In the genomic region with DNA sequence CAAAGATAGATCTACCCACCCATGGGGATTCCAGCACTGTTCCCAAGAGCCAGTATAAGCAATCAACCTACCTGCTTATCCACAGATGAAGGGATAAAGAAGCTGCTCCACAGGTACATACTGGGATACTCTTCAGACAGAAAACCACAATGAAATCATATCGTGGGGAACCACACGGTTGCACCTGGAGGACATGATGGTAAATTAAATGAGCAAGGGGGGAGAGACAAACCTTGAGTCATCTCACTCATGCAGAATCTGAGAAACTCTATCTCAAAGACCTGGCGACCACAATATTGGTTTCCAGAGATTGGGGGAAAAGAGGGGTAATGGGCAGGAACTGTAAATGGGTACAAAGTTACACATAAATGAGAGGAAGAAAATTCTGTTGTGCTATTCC, we compare ENCODE assay signal across 17 cellular contexts. TPM values are rescaled to one million over a fixed set of nuclear protein-coding genes. Genes with fewer than 3 reads are reported as not detected.
DNase-seq lines count a peak whose midpoint lies in the region; ATAC-seq and TF ChIP-seq lines count a peak whose summit lies in the region.
"Had no signal": no experiment of that assay in that cellular context is flagged by ENCODE, and none has a peak within 500 bp of the region (broad histone marks: within the 10 kb centered on the region; RNA-seq: fewer than 3 reads in every experiment).

No MANE protein-coding gene starts in this region.

- no peak overlapping the region for H3K4me3 ChIP-seq in effector memory CD4-positive, alpha-beta T cell (ENCODE audit: insufficient read depth, low read depth, low read length, poor library complexity, severe bottlenecking)
- H3K4me3 ChIP-seq: right atrium auricular region, testis had no signal

- H3K4me1 Mint-ChIP-seq in activated CD8-positive, alpha-beta T cell treated with anti-CD3 and anti-CD28 coated beads for 36 hours (ENCODE audit: low read depth), result peaks cover 89% of the 10 kb centered on the region
- H3K4me1 Mint-ChIP-seq in stimulated activated naive CD8-positive, alpha-beta T cell treated with anti-CD3 and anti-CD28 coated beads, Interleukin-15, Interleukin-2, amounts not matched to agents 100 ng/mL and 50 ng/mL, for 24 hours (ENCODE audit: low read depth), result peaks cover 81% of the 10 kb centered on the region
- no peaks in the 10 kb centered on the region for H3K4me1 Mint-ChIP-seq in Calu3 (ENCODE audit: low read depth, unreplicated experiment)

- H3K4me3 Mint-ChIP-seq in activated CD8-positive, alpha-beta T cell treated with anti-CD3 and anti-CD28 coated beads for 36 hours, result peak overlapping the region; percentile 10
- peak overlapping the region; percentile 62 for H3K4me3 Mint-ChIP-seq in stimulated activated naive CD8-positive, alpha-beta T cell treated with anti-CD3 and anti-CD28 coated beads, Interleukin-15, Interleukin-2, amounts not matched to agents 100 ng/mL and 50 ng/mL, for 24 hours
- no peak overlapping the region for H3K4me3 Mint-ChIP-seq in Calu3 (ENCODE audit: low read depth, unreplicated experiment)

- POLR2A ChIA-PET in activated CD8-positive, alpha-beta T cell treated with anti-CD3 and anti-CD28 coated beads for 36 hours (lab: Charles Lee), result interaction anchor here (0.7 to 3.6 kb wide), 5 partner anchors 9 to 63 kb away, joined by 3 to 31 read pairs (median 3); no protein-coding TSS in a partner anchor

- BruUV-seq in Calu3 (replicated peaks; lab: Mats Ljungman, UMichigan), result no TSS peak

- peak; percentile 50 for DNase-seq in stimulated activated CD4-positive, alpha-beta T cell treated with anti-CD3 and anti-CD28 coated beads, Interleukin-15, amount 100 ng/mL, for 24 hours
- no peak for DNase-seq in stimulated activated CD4-positive, alpha-beta T cell treated with anti-CD3 and anti-CD28 coated beads, Interleukin-4, amount 100 ng/mL, for 4 hours
- peak; percentile 80 for DNase-seq in activated CD8-positive, alpha-beta T cell treated with anti-CD3 and anti-CD28 coated beads for 36 hours
- no peak for DNase-seq in effector memory CD4-positive, alpha-beta T cell
- DNase-seq in cerebellar nuclear complex (lab: John Stamatoyannopoulos, UW), result no peak
- DNase-seq in Calu3, result no peak
- DNase-seq in hypothalamus (lab: John Stamatoyannopoulos, UW), result no peak
- DNase-seq: aorta, COR-L47, Kasumi-1, NCI-H2171, SK-N-SH, testis had no signal

- CTCF ChIA-PET in activated CD8-positive, alpha-beta T cell treated with anti-CD3 and anti-CD28 coated beads for 36 hours (lab: Charles Lee), result no interaction called here
- CTCF ChIA-PET in Calu3 (lab: Charles Lee), result no interaction called here

- no peak for TF ChIP-seq CTCF in activated CD8-positive, alpha-beta T cell treated with anti-CD3 and anti-CD28 coated beads for 36 hours (IDR thresholded peaks at IDR 0.05)
- no peak for TF ChIP-seq CTCF in Calu3 (IDR thresholded peaks at IDR 0.05; ENCODE audit: unreplicated experiment)

- H3K4me1 ChIP-seq in effector memory CD4-positive, alpha-beta T cell (ENCODE audit: control insufficient read depth, insufficient read depth, low read length, poor library complexity, severe bottlenecking), result no peaks in the 10 kb centered on the region
- H3K4me1 ChIP-seq: right atrium auricular region, testis had no signal

- peak overlapping the region; percentile 4 for H3K27ac ChIP-seq in effector memory CD4-positive, alpha-beta T cell (ENCODE audit: insufficient read depth, low read length, poor library complexity, severe bottlenecking)
- H3K27ac ChIP-seq: right atrium auricular region, testis had no signal

- H3K27ac Mint-ChIP-seq in activated CD8-positive, alpha-beta T cell treated with anti-CD3 and anti-CD28 coated beads for 36 hours, result peak overlapping the region; percentile 91
- H3K27ac Mint-ChIP-seq in stimulated activated naive CD8-positive, alpha-beta T cell treated with anti-CD3 and anti-CD28 coated beads, Interleukin-15, Interleukin-2, amounts not matched to agents 100 ng/mL and 50 ng/mL, for 24 hours, result peak overlapping the region; percentile 95
- no peak overlapping the region for H3K27ac Mint-ChIP-seq in Calu3 (ENCODE audit: unreplicated experiment)

- peaks cover 96% of the 10 kb centered on the region for H3K36me3 Mint-ChIP-seq in activated CD8-positive, alpha-beta T cell treated with anti-CD3 and anti-CD28 coated beads for 36 hours (ENCODE audit: low read depth)
- H3K36me3 Mint-ChIP-seq in stimulated activated naive CD8-positive, alpha-beta T cell treated with anti-CD3 and anti-CD28 coated beads, Interleukin-15, Interleukin-2, amounts not matched to agents 100 ng/mL and 50 ng/mL, for 24 hours (ENCODE audit: low read depth), result peaks cover 93% of the 10 kb centered on the region
- peaks cover 51% of the 10 kb centered on the region for H3K36me3 Mint-ChIP-seq in Calu3 (ENCODE audit: insufficient read depth, unreplicated experiment)

- intact Hi-C loops in activated CD8-positive, alpha-beta T cell treated with anti-CD3 and anti-CD28 coated beads for 36 hours (cut with micrococcal nuclease), result loop anchor here (1.0 kb wide), 1 partner anchor 9 kb away; no protein-coding TSS in a partner anchor
- intact Hi-C loops in Calu3 (cut with micrococcal nuclease; ENCODE audit: unreplicated experiment), result no loop called here

- H3K9me3 ChIP-seq in effector memory CD4-positive, alpha-beta T cell (ENCODE audit: control insufficient read depth, low read length), result no peaks in the 10 kb centered on the region
- H3K9me3 ChIP-seq: right atrium auricular region, SK-N-SH, testis had no signal

- H3K9me3 Mint-ChIP-seq in activated CD8-positive, alpha-beta T cell treated with anti-CD3 and anti-CD28 coated beads for 36 hours, result no peaks in the 10 kb centered on the region
- H3K9me3 Mint-ChIP-seq in stimulated activated naive CD8-positive, alpha-beta T cell treated with anti-CD3 and anti-CD28 coated beads, Interleukin-15, Interleukin-2, amounts not matched to agents 100 ng/mL and 50 ng/mL, for 24 hours, result no peaks in the 10 kb centered on the region
- H3K9me3 Mint-ChIP-seq in Calu3 (ENCODE audit: low read depth, unreplicated experiment), result no peaks in the 10 kb centered on the region

- peak; percentile 76 for ATAC-seq in activated CD8-positive, alpha-beta T cell treated with anti-CD3 and anti-CD28 coated beads for 36 hours
- ATAC-seq: Panc1 had no signal

- peaks cover 56% of the 10 kb centered on the region for H3K36me3 ChIP-seq in effector memory CD4-positive, alpha-beta T cell (ENCODE audit: control insufficient read depth, insufficient read depth, low read length)

- H3K27me3 ChIP-seq in effector memory CD4-positive, alpha-beta T cell (replicated peaks; ENCODE audit: control insufficient read depth, insufficient read depth, low read length, poor library complexity, severe bottlenecking), result no peaks in the 10 kb centered on the region
- H3K27me3 ChIP-seq: right atrium auricular region, testis had no signal

- H3K27me3 Mint-ChIP-seq in activated CD8-positive, alpha-beta T cell treated with anti-CD3 and anti-CD28 coated beads for 36 hours, result no peaks in the 10 kb centered on the region
- no peaks in the 10 kb centered on the region for H3K27me3 Mint-ChIP-seq in stimulated activated naive CD8-positive, alpha-beta T cell treated with anti-CD3 and anti-CD28 coated beads, Interleukin-15, Interleukin-2, amounts not matched to agents 100 ng/mL and 50 ng/mL, for 24 hours
- H3K27me3 Mint-ChIP-seq in Calu3 (ENCODE audit: unreplicated experiment), result no peaks in the 10 kb centered on the region

RNA-seq across cellular contexts. Expression of a gene that starts 14.5 kb away (rescaled TPM):
- total RNA-seq in activated CD8-positive, alpha-beta T cell treated with anti-CD3 and anti-CD28 coated beads for 36 hours, result 10 to 100 TPM; 11.9 to 16.7 TPM
- total RNA-seq in Calu3 (2022), result not detected in 2 replicates
- total RNA-seq: fibroblast of villous mesenchyme, right atrium auricular region had no signal

RNA-seq across cellular contexts. Expression of a gene that starts 45.6 kb away (rescaled TPM):
- 1 to 10 TPM; 1.7 TPM for total RNA-seq in activated CD8-positive, alpha-beta T cell treated with anti-CD3 and anti-CD28 coated beads for 36 hours
- 6.5 and 6.6 TPM in 2 replicates for total RNA-seq in Calu3 (2022)

RNA-seq across cellular contexts. Expression of a gene that starts 48.9 kb away (rescaled TPM):
- total RNA-seq in activated CD8-positive, alpha-beta T cell treated with anti-CD3 and anti-CD28 coated beads for 36 hours, result not detected
- total RNA-seq in Calu3 (2022), result 0.86 TPM in 1 of 2 replicates, not detected in the other
- total RNA-seq: fibroblast of villous mesenchyme, right atrium auricular region had no signal

RNA-seq across cellular contexts. Expression of a gene that starts 57.4 kb away (rescaled TPM):
- total RNA-seq in activated CD8-positive, alpha-beta T cell treated with anti-CD3 and anti-CD28 coated beads for 36 hours, result 1 to 10 TPM; 1.1 to 2.1 TPM
- total RNA-seq in Calu3 (2022), result not detected in 2 replicates
- total RNA-seq: right atrium auricular region had no signal

Comparison
In these comparisons a context has a peak if more than half of its experiments do, and no peak if none do; other contexts are left out.
1. DNase-seq: peak in stimulated activated CD4-positive, alpha-beta T cell treated with anti-CD3 and anti-CD28 coated beads, Interleukin-15, amount 100 ng/mL, for 24 hours (single experiment) and activated CD8-positive, alpha-beta T cell treated with anti-CD3 and anti-CD28 coated beads for 36 hours (single experiment); none in stimulated activated CD4-positive, alpha-beta T cell treated with anti-CD3 and anti-CD28 coated beads, Interleukin-4, amount 100 ng/mL, for 4 hours (0 of 2), effector memory CD4-positive, alpha-beta T cell (0 of 3), cerebellar nuclear complex (0 of 2), Calu3 (single experiment) and hypothalamus (0 of 51).
2. RNA of a gene that starts 14.5 kb away (total RNA-seq): 11.9 to 16.7 TPM in activated CD8-positive, alpha-beta T cell treated with anti-CD3 and anti-CD28 coated beads for 36 hours; not detected in Calu3; every median in the first group is over 10 times any median in the second.